Comparison of ENCODE assay signal across 1 cellular context in the genomic region with DNA sequence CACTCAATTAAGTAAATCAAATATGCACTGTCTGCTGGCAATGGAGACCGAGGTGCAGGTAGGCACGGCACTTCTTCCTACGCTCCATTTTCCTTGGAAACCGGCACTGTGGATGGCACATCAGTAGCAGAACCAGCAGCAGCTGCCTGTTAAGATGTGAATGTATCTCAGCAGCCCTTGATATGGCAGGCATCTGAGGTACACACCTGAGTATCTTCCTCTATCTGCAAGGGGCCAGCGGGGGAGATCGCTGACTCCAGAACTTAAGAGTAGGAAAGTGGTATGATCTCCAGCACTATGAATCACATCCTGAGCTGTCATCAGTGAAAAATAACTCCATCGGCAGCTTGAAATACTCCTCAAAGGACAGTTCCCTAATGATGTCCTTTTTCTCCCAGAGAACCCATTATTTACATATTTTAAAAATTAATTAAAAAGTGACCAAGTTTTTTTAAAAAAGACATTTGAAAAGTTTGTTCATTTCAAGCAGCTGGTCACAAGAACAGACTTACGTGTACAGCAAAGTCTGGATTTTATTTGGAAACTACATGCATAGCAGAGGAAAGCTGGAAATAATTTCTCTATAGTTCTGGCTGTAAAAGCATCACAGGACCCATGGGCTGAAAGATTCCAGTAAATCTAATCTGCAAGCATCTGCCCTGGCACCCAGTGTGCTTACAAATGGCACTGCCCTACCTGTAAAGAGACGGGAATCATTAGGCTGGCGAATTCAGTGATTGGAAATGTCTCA.
TF ChIP-seq lines count a peak whose summit lies in the region.

No MANE protein-coding gene starts in this region.

TF ChIP-seq in H1, 55 proteins besides CTCF, POLR2A, EP300 and RAD21:
- TF ChIP-seq TAF7 (optimal IDR thresholded peaks at IDR 0.05; ENCODE audit: borderline replicate concordance, low read depth, low read length): no peak
- no peak for TF ChIP-seq BRCA1 (IDR thresholded peaks at IDR 0.05; ENCODE audit: low read depth, low read length)
- TF ChIP-seq ASH2L (IDR thresholded peaks at IDR 0.05; ENCODE audit: low read length): no peak
- TF ChIP-seq RFX5 (IDR thresholded peaks at IDR 0.05; ENCODE audit: borderline replicate concordance, low read depth, low read length): no peak
